ENCODE assay signal across 11 cellular contexts in the genomic region with DNA sequence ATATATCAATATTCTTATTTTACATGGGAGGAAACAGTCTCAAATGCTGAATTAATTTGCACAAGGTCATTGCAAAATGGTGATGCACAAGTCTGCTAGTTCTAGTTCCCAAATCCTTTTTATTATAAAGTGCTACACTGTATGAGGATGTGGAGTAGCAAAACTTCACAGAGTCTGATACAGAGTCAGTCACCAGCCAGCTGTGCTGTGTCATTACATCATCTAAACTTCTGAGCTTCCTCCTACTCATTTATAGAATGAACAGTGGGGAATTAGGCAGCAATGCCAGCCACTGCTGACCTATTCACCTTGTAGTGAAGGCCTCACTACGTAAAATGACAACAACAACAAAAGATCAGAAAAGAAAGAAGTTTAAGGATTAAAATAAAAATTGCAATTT.
DNase-seq lines count a peak whose midpoint lies in the region; ATAC-seq and TF ChIP-seq lines count a peak whose summit lies in the region.
"Had no signal": no experiment of that assay in that cellular context is flagged by ENCODE, and none has a peak within 500 bp of the region (broad histone marks: within the 10 kb centered on the region; RNA-seq: fewer than 3 reads in every experiment).

No MANE protein-coding gene starts in this region.

- H3K4me3 ChIP-seq in left lung = no peak overlapping the region

- H3K36me3 ChIP-seq in left lung = no peaks in the 10 kb centered on the region

- TF ChIP-seq CTCF in left lung (IDR thresholded peaks at IDR 0.05) = no peak

- H3K27ac ChIP-seq in left lung = no peak overlapping the region
- H3K27ac ChIP-seq: HL-60 had no signal

- no peaks in the 10 kb centered on the region for H3K4me1 ChIP-seq in left lung

- intact Hi-C loops in left lung (cut with DNase I) = no loop called here

- no peaks in the 10 kb centered on the region for H3K27me3 ChIP-seq in left lung

- H3K9me3 ChIP-seq in left lung = no peaks in the 10 kb centered on the region

- ATAC-seq in GM18868 (IDR thresholded peaks at IDR 0.05; ENCODE audit: unreplicated experiment) = peak; percentile 90
- peak; percentile 80 for ATAC-seq in HG02798 (IDR thresholded peaks at IDR 0.05; ENCODE audit: poor library complexity, unreplicated experiment)
- ATAC-seq in left lung = peak; percentile 59

- peak; percentile 61 for DNase-seq in OCI-M1 (lab: John Stamatoyannopoulos, UW)
- no peak for DNase-seq in left lung
- DNase-seq in DMS 273 treated with DMSO at 0.1 percent for 48 hours (lab: John Stamatoyannopoulos, UW) = no peak
- no peak for DNase-seq in ecto neural progenitor cell (ENCODE audit: low spot score)
- DNase-seq in GDM1 (lab: John Stamatoyannopoulos, UW) = no peak
- DNase-seq in NCI-H1092 treated with DMSO at 0.1 percent for 48 hours (lab: John Stamatoyannopoulos, UW) = no peak
- DNase-seq: effector memory CD4-positive, alpha-beta T cell; NCI-H526 had no signal
